Comparison of ENCODE assay signal across 8 cellular contexts in genomic region chr14:69685217-69685616, GRCh38.
DNase-seq lines count a peak whose midpoint lies in the region; ATAC-seq and TF ChIP-seq lines count a peak whose summit lies in the region.

No MANE protein-coding gene starts in this region.

- H3K4me1 Mint-ChIP-seq in activated CD8-positive, alpha-beta memory T cell treated with anti-CD3 and anti-CD28 coated beads, Interleukin-2, amount 10 ng/mL, durations not matched to agents 7 days and 5 days, result peaks cover 88% of the 10 kb centered on the region

- no peaks in the 10 kb centered on the region for H3K9me3 Mint-ChIP-seq in activated CD8-positive, alpha-beta memory T cell treated with anti-CD3 and anti-CD28 coated beads, Interleukin-2, amount 10 ng/mL, durations not matched to agents 7 days and 5 days (ENCODE audit: low read depth)

- no peak overlapping the region for H3K4me3 ChIP-seq in kidney epithelial cell (ENCODE audit: low read depth, low read length)

- CTCF ChIA-PET in activated CD8-positive, alpha-beta memory T cell treated with anti-CD3 and anti-CD28 coated beads, Interleukin-2, amount 10 ng/mL, durations not matched to agents 7 days and 5 days (lab: Charles Lee), result interaction anchor here (0.7 to 4.5 kb wide), 9 partner anchors 21 to 100 kb away, joined by 3 to 20 read pairs (median 4); no protein-coding TSS in a partner anchor

- TF ChIP-seq CTCF in kidney epithelial cell (IDR thresholded peaks at IDR 0.05; ENCODE audit: insufficient read depth, low read length, poor library complexity, severe bottlenecking), result no peak

- no peaks in the 10 kb centered on the region for H3K27me3 Mint-ChIP-seq in activated CD8-positive, alpha-beta memory T cell treated with anti-CD3 and anti-CD28 coated beads, Interleukin-2, amount 10 ng/mL, durations not matched to agents 7 days and 5 days

- peak; percentile 76 for DNase-seq in activated naive CD4-positive, alpha-beta T cell treated with Interleukin-2 at 50 U/mL for 16 hours
- DNase-seq in activated naive CD4-positive, alpha-beta T cell (lab: John Stamatoyannopoulos, UW), result no peak
- DNase-seq in activated CD8-positive, alpha-beta memory T cell treated with anti-CD3 and anti-CD28 coated beads, Interleukin-2, amount 10 ng/mL, durations not matched to agents 7 days and 5 days, result peak; percentile 85
- DNase-seq in kidney epithelial cell (ENCODE audit: low read depth) (peak; percentile 76), NCI-H1048 (lab: John Stamatoyannopoulos, UW) (no peak)
- DNase-seq in stimulated activated CD8-positive, alpha-beta memory T cell treated with anti-CD3 and anti-CD28 coated beads, Interleukin-7, amount 100 ng/mL, for 1 hour (ENCODE audit: low read depth in 2 of 2), result peak; percentile 10 to 14

- peak overlapping the region; percentile 50 for H3K4me3 Mint-ChIP-seq in activated CD8-positive, alpha-beta memory T cell treated with anti-CD3 and anti-CD28 coated beads, Interleukin-2, amount 10 ng/mL, durations not matched to agents 7 days and 5 days

- H3K27ac Mint-ChIP-seq in activated CD8-positive, alpha-beta memory T cell treated with anti-CD3 and anti-CD28 coated beads, Interleukin-2, amount 10 ng/mL, durations not matched to agents 7 days and 5 days, result peak overlapping the region; percentile 80

- H3K36me3 ChIP-seq in kidney epithelial cell (ENCODE audit: control insufficient read depth, insufficient read depth, low read length), result no peaks in the 10 kb centered on the region

- H3K27me3 ChIP-seq in kidney epithelial cell (ENCODE audit: control insufficient read depth, insufficient read depth, low read length), result no peaks in the 10 kb centered on the region

- peaks cover 35% of the 10 kb centered on the region for H3K36me3 Mint-ChIP-seq in activated CD8-positive, alpha-beta memory T cell treated with anti-CD3 and anti-CD28 coated beads, Interleukin-2, amount 10 ng/mL, durations not matched to agents 7 days and 5 days

- peak; percentile 82 for ATAC-seq in activated CD8-positive, alpha-beta memory T cell treated with anti-CD3 and anti-CD28 coated beads, Interleukin-2, amount 10 ng/mL, durations not matched to agents 7 days and 5 days
- ATAC-seq in GM21367 (IDR thresholded peaks at IDR 0.05; ENCODE audit: unreplicated experiment), result no peak
- no peak for ATAC-seq in GM21360 (IDR thresholded peaks at IDR 0.05; ENCODE audit: unreplicated experiment)

Comparison
In these comparisons a context has a peak if more than half of its experiments do, and no peak if none do; other contexts are left out.
1. DNase-seq: peak in activated naive CD4-positive, alpha-beta T cell treated with Interleukin-2 at 50 U/mL for 16 hours (single experiment), activated CD8-positive, alpha-beta memory T cell treated with anti-CD3 and anti-CD28 coated beads, Interleukin-2, amount 10 ng/mL, durations not matched to agents 7 days and 5 days (single experiment), kidney epithelial cell (single experiment) and stimulated activated CD8-positive, alpha-beta memory T cell treated with anti-CD3 and anti-CD28 coated beads, Interleukin-7, amount 100 ng/mL, for 1 hour (2 of 2); none in activated naive CD4-positive, alpha-beta T cell (0 of 4) and NCI-H1048 (single experiment).